Comparison of ENCODE assay signal across 20 cellular contexts in genomic region chr10:65684896-65685295, GRCh38.
"Had no signal": no experiment of that assay in that cellular context is flagged by ENCODE, and none has a peak within 500 bp of the region (broad histone marks: within the 10 kb centered on the region; RNA-seq: fewer than 3 reads in every experiment).

No MANE protein-coding gene starts in this region.

- DNase-seq: dermis blood vessel endothelial cell; dorsolateral prefrontal cortex; effector CD4-positive, alpha-beta T cell; effector memory CD4-positive, alpha-beta T cell; foreskin keratinocyte; heart left ventricle; hippocampal formation; left lung; left ventricle myocardium superior; lower lobe of right lung; mesenchymal stem cell had no signal

- H3K9me3 ChIP-seq: esophagus muscularis mucosa, gastroesophageal sphincter, heart left ventricle, left lung, lower lobe of right lung had no signal

- ATAC-seq: foreskin keratinocyte, gastroesophageal sphincter, heart left ventricle, left lung, left ventricle myocardium superior, lower lobe of right lung had no signal

- H3K36me3 Mint-ChIP-seq: mesothelial cell of epicardium had no signal

- H3K27ac ChIP-seq: coronary artery, dorsolateral prefrontal cortex, esophagus muscularis mucosa, foreskin keratinocyte, gastroesophageal sphincter, heart left ventricle, left lung, lower lobe of right lung had no signal

- H3K4me1 ChIP-seq: esophagus muscularis mucosa, foreskin keratinocyte, gastroesophageal sphincter, heart left ventricle, left lung, lower lobe of right lung had no signal

- H3K36me3 ChIP-seq: esophagus muscularis mucosa, gastroesophageal sphincter, heart left ventricle, left lung, lower lobe of right lung had no signal

- H3K4me3 ChIP-seq: coronary artery, dorsolateral prefrontal cortex, esophagus muscularis mucosa, gastroesophageal sphincter, heart left ventricle, left lung, lower lobe of right lung had no signal

- H3K27ac Mint-ChIP-seq: mesothelial cell of epicardium had no signal

- FAIRE-seq: colon, endothelial cell of umbilical vein, frontal cortex, islet of Langerhans, keratinocyte had no signal

- H3K27me3 ChIP-seq: dorsolateral prefrontal cortex, esophagus muscularis mucosa, foreskin keratinocyte, gastroesophageal sphincter, heart left ventricle, left lung had no signal

- H3K4me3 Mint-ChIP-seq: mesothelial cell of epicardium had no signal

- H3K4me1 Mint-ChIP-seq: mesothelial cell of epicardium had no signal
